Comparison of ENCODE assay signal across 37 cellular contexts in genomic region chr9:83992901-83993300, GRCh38.
"Had no signal": no experiment of that assay in that cellular context is flagged by ENCODE, and none has a peak within 500 bp of the region (broad histone marks: within the 10 kb centered on the region; RNA-seq: fewer than 3 reads in every experiment).

No MANE protein-coding gene starts in this region.

- H3K27me3 ChIP-seq: ascending aorta, cardiac muscle cell had no signal

- H3K36me3 ChIP-seq: ascending aorta, cardiac muscle cell had no signal

- H3K9me3 Mint-ChIP-seq: activated CD4-positive, alpha-beta memory T cell treated with anti-CD3 and anti-CD28 coated beads, Interleukin-2, amount 10 ng/mL, durations not matched to agents 7 days and 5 days; activated CD4-positive, alpha-beta T cell treated with anti-CD3 and anti-CD28 coated beads, Interleukin-2, amount 10 ng/mL, durations not matched to agents 7 days and 5 days; activated naive CD4-positive, alpha-beta T cell treated with anti-CD3 and anti-CD28 coated beads, Interleukin-2, amount 10 ng/mL, durations not matched to agents 7 days and 5 days; activated naive CD4-positive, alpha-beta T cell treated with anti-CD3 and anti-CD28 coated beads, Interleukin-2, amount 50 U/mL, for 24 hours; activated naive CD8-positive, alpha-beta T cell treated with anti-CD3 and anti-CD28 coated beads, Interleukin-2, amount 10 ng/mL, durations not matched to agents 7 days and 5 days; activated naive CD8-positive, alpha-beta T cell treated with anti-CD3 and anti-CD28 coated beads, Interleukin-2, amount 50 U/mL, for 24 hours; activated T-cell treated with anti-CD3 and anti-CD28 coated beads, Interleukin-2, amount 50 U/mL, for 24 hours; activated T-helper 2 cell treated with anti-CD3 and anti-CD28 coated beads, Interferon-gamma antibody, Interleukin-2, Interleukin-4, amounts not matched to agents 10 μg/mL and 5 μg/mL and 100 μg/mL, durations not matched to agents 14 hours and 24 hours and 36 hours; T-cell; T-helper 2 cell treated with Interferon-gamma antibody and Interleukin-4, amounts not matched to agents 5 μg/mL and 100 μg/mL, for 36 hours; WTC11 had no signal

- H3K27ac Mint-ChIP-seq: activated CD4-positive, alpha-beta memory T cell treated with anti-CD3 and anti-CD28 coated beads, Interleukin-2, amount 10 ng/mL, durations not matched to agents 7 days and 5 days; activated CD4-positive, alpha-beta T cell treated with anti-CD3 and anti-CD28 coated beads for 36 hours; activated CD4-positive, alpha-beta T cell treated with anti-CD3 and anti-CD28 coated beads, Interleukin-2, amount 10 ng/mL, durations not matched to agents 7 days and 5 days; activated CD8-positive, alpha-beta memory T cell treated with anti-CD3 and anti-CD28 coated beads, Interleukin-2, amount 10 ng/mL, durations not matched to agents 7 days and 5 days; activated CD8-positive, alpha-beta T cell treated with anti-CD3 and anti-CD28 coated beads, Interleukin-2, amount 10 ng/mL, durations not matched to agents 7 days and 5 days; activated naive CD4-positive, alpha-beta T cell treated with anti-CD3 and anti-CD28 coated beads, Interleukin-2, amount 10 ng/mL, durations not matched to agents 7 days and 5 days; activated naive CD4-positive, alpha-beta T cell treated with anti-CD3 and anti-CD28 coated beads, Interleukin-2, amount 50 U/mL, for 24 hours; activated naive CD8-positive, alpha-beta T cell; activated naive CD8-positive, alpha-beta T cell treated with anti-CD3 and anti-CD28 coated beads, Interleukin-2, amount 10 ng/mL, durations not matched to agents 7 days and 5 days; activated naive CD8-positive, alpha-beta T cell treated with anti-CD3 and anti-CD28 coated beads, Interleukin-2, amount 50 U/mL, for 24 hours; activated T-cell treated with anti-CD3 and anti-CD28 coated beads, Interleukin-2, amount 50 U/mL, for 24 hours; activated T-helper 2 cell treated with anti-CD3 and anti-CD28 coated beads, Interferon-gamma antibody, Interleukin-2, Interleukin-4, amounts not matched to agents 10 μg/mL and 5 μg/mL and 100 μg/mL, durations not matched to agents 14 hours and 24 hours and 36 hours; brain; T-cell; T-helper 2 cell treated with Interferon-gamma antibody and Interleukin-4, amounts not matched to agents 5 μg/mL and 100 μg/mL, for 36 hours; WTC11 had no signal

- ATAC-seq: activated CD4-positive, alpha-beta T cell treated with anti-CD3 and anti-CD28 coated beads for 36 hours; activated CD4-positive, CD25-positive, alpha-beta regulatory T cell treated with anti-CD3 and anti-CD28 coated beads, Interleukin-2, amount 50 U/mL, for 24 hours; activated CD8-positive, alpha-beta memory T cell treated with anti-CD3 and anti-CD28 coated beads, Interleukin-2, amount 10 ng/mL, durations not matched to agents 7 days and 5 days; activated CD8-positive, alpha-beta T cell treated with anti-CD3 and anti-CD28 coated beads, Interleukin-2, amount 10 ng/mL, durations not matched to agents 7 days and 5 days; activated naive CD8-positive, alpha-beta T cell treated with anti-CD3 and anti-CD28 coated beads, Interleukin-2, amount 50 U/mL, for 24 hours; T-cell; WTC11 had no signal

- H3K4me1 Mint-ChIP-seq: activated naive CD4-positive, alpha-beta T cell treated with anti-CD3 and anti-CD28 coated beads, Interleukin-2, amount 50 U/mL, for 24 hours; WTC11 had no signal

- H3K4me3 Mint-ChIP-seq: activated CD4-positive, alpha-beta memory T cell treated with anti-CD3 and anti-CD28 coated beads, Interleukin-2, amount 10 ng/mL, durations not matched to agents 7 days and 5 days; activated CD4-positive, alpha-beta T cell treated with anti-CD3 and anti-CD28 coated beads for 36 hours; activated CD4-positive, alpha-beta T cell treated with anti-CD3 and anti-CD28 coated beads, Interleukin-2, amount 10 ng/mL, durations not matched to agents 7 days and 5 days; activated CD8-positive, alpha-beta memory T cell treated with anti-CD3 and anti-CD28 coated beads, Interleukin-2, amount 10 ng/mL, durations not matched to agents 7 days and 5 days; activated CD8-positive, alpha-beta T cell treated with anti-CD3 and anti-CD28 coated beads, Interleukin-2, amount 10 ng/mL, durations not matched to agents 7 days and 5 days; activated naive CD4-positive, alpha-beta T cell treated with anti-CD3 and anti-CD28 coated beads, Interleukin-2, amount 10 ng/mL, durations not matched to agents 7 days and 5 days; activated naive CD4-positive, alpha-beta T cell treated with anti-CD3 and anti-CD28 coated beads, Interleukin-2, amount 50 U/mL, for 24 hours; activated naive CD8-positive, alpha-beta T cell; activated naive CD8-positive, alpha-beta T cell treated with anti-CD3 and anti-CD28 coated beads, Interleukin-2, amount 10 ng/mL, durations not matched to agents 7 days and 5 days; activated naive CD8-positive, alpha-beta T cell treated with anti-CD3 and anti-CD28 coated beads, Interleukin-2, amount 50 U/mL, for 24 hours; activated T-cell treated with anti-CD3 and anti-CD28 coated beads, Interleukin-2, amount 50 U/mL, for 24 hours; brain; T-cell; T-helper 2 cell treated with Interferon-gamma antibody and Interleukin-4, amounts not matched to agents 5 μg/mL and 100 μg/mL, for 36 hours; WTC11 had no signal

- DNase-seq: activated CD4-positive, alpha-beta memory T cell treated with anti-CD3 and anti-CD28 coated beads, Interleukin-2, amount 10 ng/mL, durations not matched to agents 7 days and 5 days; activated CD4-positive, alpha-beta T cell treated with anti-CD3 and anti-CD28 coated beads for 1 hour; activated CD4-positive, alpha-beta T cell treated with anti-CD3 and anti-CD28 coated beads for 36 hours; activated CD4-positive, alpha-beta T cell treated with anti-CD3 and anti-CD28 coated beads for 48 hours; activated CD4-positive, alpha-beta T cell treated with anti-CD3 and anti-CD28 coated beads, Interleukin-2, amount 10 ng/mL, durations not matched to agents 7 days and 5 days; activated CD4-positive, alpha-beta T cell treated with anti-CD3 and anti-CD28 coated beads, Interleukin-2, amount 50 U/mL, for 48 hours; activated CD4-positive, CD25-positive, alpha-beta regulatory T cell; activated CD8-positive, alpha-beta memory T cell treated with anti-CD3 and anti-CD28 coated beads for 24 hours; activated CD8-positive, alpha-beta memory T cell treated with anti-CD3 and anti-CD28 coated beads, Interleukin-2, amount 10 ng/mL, durations not matched to agents 7 days and 5 days; activated CD8-positive, alpha-beta memory T cell treated with anti-CD3 and anti-CD28 coated beads, Interleukin-2, amount 50 U/mL, for 48 hours; activated CD8-positive, alpha-beta T cell treated with anti-CD3 and anti-CD28 coated beads, Interleukin-2, amount 10 ng/mL, durations not matched to agents 7 days and 5 days; activated effector memory CD4-positive, alpha-beta T cell treated with Interleukin-2 at 50 U/mL for 16 hours; activated gamma-delta T cell; activated naive CD4-positive, alpha-beta T cell treated with anti-CD3 and anti-CD28 coated beads, Interleukin-2, amount 10 ng/mL, durations not matched to agents 7 days and 5 days; activated naive CD4-positive, alpha-beta T cell treated with Interleukin-2 at 50 U/mL for 16 hours; activated naive CD8-positive, alpha-beta T cell treated with anti-CD3 and anti-CD28 coated beads, Interleukin-2, amount 10 ng/mL, durations not matched to agents 7 days and 5 days; activated naive CD8-positive, alpha-beta T cell treated with anti-CD3 and anti-CD28 coated beads, Interleukin-2, amount 50 U/mL, for 24 hours; activated T-cell treated with anti-CD3 and anti-CD28 coated beads, Interleukin-2, amount 50 U/mL, for 24 hours; activated T-cell treated with anti-CD3 and anti-CD28 coated beads, Interleukin-2, amount 50 U/mL, for 48 hours; amygdala; anterior cingulate cortex; caudate nucleus; T-cell; T-helper 2 cell; T-helper 9 cell; WERI-Rb-1 had no signal

- H3K4me1 ChIP-seq: ascending aorta had no signal

- FAIRE-seq: bronchial epithelial cell, TTC549 had no signal

- H3K9me3 ChIP-seq: ascending aorta had no signal

- H3K27ac ChIP-seq: ascending aorta, cardiac muscle cell, WERI-Rb-1 had no signal

- H3K27me3 Mint-ChIP-seq: activated CD4-positive, alpha-beta memory T cell treated with anti-CD3 and anti-CD28 coated beads, Interleukin-2, amount 10 ng/mL, durations not matched to agents 7 days and 5 days; activated CD4-positive, alpha-beta T cell treated with anti-CD3 and anti-CD28 coated beads for 36 hours; activated CD4-positive, alpha-beta T cell treated with anti-CD3 and anti-CD28 coated beads, Interleukin-2, amount 10 ng/mL, durations not matched to agents 7 days and 5 days; activated CD8-positive, alpha-beta memory T cell treated with anti-CD3 and anti-CD28 coated beads, Interleukin-2, amount 10 ng/mL, durations not matched to agents 7 days and 5 days; activated naive CD4-positive, alpha-beta T cell treated with anti-CD3 and anti-CD28 coated beads, Interleukin-2, amount 10 ng/mL, durations not matched to agents 7 days and 5 days; activated naive CD4-positive, alpha-beta T cell treated with anti-CD3 and anti-CD28 coated beads, Interleukin-2, amount 50 U/mL, for 24 hours; activated naive CD8-positive, alpha-beta T cell; activated naive CD8-positive, alpha-beta T cell treated with anti-CD3 and anti-CD28 coated beads, Interleukin-2, amount 10 ng/mL, durations not matched to agents 7 days and 5 days; activated naive CD8-positive, alpha-beta T cell treated with anti-CD3 and anti-CD28 coated beads, Interleukin-2, amount 50 U/mL, for 24 hours; activated T-cell treated with anti-CD3 and anti-CD28 coated beads, Interleukin-2, amount 50 U/mL, for 24 hours; brain; T-cell had no signal

- H3K4me3 ChIP-seq: ascending aorta, cardiac muscle cell had no signal
